1 cellular context compared by ENCODE assay signal in the genomic region with DNA sequence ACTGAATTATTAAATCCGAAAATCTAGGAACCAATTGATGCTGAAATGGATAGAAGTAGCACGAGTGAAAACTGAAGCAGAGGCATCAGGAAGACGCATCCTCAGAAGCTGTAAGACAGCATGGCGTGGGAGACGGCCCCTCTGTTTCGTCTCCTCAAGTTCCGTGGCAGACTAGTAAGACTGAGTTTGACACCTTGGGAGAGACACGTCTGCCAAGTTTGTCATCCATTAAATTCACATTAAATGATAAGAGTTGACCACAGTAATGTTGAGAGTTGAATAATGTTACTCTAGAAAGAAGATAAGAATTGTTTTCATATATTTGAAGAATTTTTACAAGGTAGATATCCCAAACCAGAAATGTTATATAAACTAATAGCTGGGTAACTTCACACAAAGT.
TF ChIP-seq lines count a peak whose summit lies in the region.

No MANE protein-coding gene starts in this region.

TF ChIP-seq in GM23338, 12 proteins besides CTCF, POLR2A, EP300 and RAD21 (continued from another document):
- TF ChIP-seq, protein P1, sequence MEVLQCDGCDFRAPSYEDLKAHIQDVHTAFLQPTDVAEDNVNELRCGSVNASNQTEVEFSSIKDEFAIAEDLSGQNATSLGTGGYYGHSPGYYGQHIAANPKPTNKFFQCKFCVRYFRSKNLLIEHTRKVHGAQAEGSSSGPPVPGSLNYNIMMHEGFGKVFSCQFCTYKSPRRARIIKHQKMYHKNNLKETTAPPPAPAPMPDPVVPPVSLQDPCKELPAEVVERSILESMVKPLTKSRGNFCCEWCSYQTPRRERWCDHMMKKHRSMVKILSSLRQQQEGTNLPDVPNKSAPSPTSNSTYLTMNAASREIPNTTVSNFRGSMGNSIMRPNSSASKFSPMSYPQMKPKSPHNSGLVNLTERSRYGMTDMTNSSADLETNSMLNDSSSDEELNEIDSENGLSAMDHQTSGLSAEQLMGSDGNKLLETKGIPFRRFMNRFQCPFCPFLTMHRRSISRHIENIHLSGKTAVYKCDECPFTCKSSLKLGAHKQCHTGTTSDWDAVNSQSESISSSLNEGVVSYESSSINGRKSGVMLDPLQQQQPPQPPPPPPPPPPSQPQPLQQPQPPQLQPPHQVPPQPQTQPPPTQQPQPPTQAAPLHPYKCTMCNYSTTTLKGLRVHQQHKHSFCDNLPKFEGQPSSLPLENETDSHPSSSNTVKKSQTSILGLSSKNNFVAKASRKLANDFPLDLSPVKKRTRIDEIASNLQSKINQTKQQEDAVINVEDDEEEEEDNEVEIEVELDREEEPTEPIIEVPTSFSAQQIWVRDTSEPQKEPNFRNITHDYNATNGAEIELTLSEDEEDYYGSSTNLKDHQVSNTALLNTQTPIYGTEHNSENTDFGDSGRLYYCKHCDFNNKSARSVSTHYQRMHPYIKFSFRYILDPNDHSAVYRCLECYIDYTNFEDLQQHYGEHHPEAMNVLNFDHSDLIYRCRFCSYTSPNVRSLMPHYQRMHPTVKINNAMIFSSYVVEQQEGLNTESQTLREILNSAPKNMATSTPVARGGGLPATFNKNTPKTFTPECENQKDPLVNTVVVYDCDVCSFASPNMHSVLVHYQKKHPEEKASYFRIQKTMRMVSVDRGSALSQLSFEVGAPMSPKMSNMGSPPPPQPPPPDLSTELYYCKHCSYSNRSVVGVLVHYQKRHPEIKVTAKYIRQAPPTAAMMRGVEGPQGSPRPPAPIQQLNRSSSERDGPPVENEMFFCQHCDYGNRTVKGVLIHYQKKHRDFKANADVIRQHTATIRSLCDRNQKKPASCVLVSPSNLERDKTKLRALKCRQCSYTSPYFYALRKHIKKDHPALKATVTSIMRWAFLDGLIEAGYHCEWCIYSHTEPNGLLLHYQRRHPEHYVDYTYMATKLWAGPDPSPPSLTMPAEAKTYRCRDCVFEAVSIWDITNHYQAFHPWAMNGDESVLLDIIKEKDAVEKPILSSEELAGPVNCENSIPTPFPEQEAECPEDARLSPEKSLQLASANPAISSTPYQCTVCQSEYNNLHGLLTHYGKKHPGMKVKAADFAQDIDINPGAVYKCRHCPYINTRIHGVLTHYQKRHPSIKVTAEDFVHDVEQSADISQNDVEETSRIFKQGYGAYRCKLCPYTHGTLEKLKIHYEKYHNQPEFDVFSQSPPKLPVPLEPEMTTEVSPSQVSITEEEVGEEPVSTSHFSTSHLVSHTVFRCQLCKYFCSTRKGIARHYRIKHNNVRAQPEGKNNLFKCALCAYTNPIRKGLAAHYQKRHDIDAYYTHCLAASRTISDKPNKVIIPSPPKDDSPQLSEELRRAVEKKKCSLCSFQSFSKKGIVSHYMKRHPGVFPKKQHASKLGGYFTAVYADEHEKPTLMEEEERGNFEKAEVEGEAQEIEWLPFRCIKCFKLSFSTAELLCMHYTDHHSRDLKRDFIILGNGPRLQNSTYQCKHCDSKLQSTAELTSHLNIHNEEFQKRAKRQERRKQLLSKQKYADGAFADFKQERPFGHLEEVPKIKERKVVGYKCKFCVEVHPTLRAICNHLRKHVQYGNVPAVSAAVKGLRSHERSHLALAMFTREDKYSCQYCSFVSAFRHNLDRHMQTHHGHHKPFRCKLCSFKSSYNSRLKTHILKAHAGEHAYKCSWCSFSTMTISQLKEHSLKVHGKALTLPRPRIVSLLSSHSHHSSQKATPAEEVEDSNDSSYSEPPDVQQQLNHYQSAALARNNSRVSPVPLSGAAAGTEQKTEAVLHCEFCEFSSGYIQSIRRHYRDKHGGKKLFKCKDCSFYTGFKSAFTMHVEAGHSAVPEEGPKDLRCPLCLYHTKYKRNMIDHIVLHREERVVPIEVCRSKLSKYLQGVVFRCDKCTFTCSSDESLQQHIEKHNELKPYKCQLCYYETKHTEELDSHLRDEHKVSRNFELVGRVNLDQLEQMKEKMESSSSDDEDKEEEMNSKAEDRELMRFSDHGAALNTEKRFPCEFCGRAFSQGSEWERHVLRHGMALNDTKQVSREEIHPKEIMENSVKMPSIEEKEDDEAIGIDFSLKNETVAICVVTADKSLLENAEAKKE (CRISPR knock-in tag; IDR thresholded peaks at IDR 0.05) = no peak
